ENCODE assay signal across 8 cellular contexts in the genomic region with DNA sequence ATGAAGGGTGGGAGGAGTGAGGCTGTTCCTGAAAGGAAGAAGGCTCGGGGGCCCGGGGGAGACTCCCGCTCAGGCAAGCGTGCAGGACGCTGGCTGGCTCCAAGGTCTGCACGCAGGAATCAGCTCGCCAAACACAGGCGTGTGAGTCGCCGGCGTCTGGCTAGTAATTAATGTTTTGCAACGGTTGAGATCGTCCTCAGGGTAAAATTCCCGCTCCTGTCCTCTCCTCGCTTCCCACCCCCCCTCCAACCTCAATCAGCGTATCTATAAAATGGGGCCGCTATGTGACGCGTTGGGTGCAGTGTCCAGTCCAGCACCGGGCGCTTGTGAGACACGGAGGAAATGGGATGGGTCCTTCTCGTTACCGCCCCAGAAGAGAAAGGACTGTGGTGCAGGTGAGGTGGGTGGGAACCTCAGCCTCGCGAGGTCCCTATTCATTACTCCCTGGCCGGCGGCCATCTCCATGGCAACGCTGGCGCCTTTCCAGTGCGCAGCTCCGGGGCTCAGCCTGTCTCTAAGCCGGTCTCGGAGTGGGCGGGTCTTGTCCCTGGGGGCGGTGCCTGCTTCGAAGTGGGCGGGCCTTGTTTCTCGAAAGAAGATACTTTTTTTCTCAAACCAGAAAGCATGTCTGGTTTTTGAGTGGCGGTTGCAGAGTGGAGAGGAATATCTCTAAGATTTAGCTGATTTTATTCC. TPM values are rescaled to one million over a fixed set of nuclear protein-coding genes. Genes with fewer than 3 reads are reported as not detected.
DNase-seq lines count a peak whose midpoint lies in the region; ATAC-seq and TF ChIP-seq lines count a peak whose summit lies in the region.

No MANE protein-coding gene starts in this region.

- no peak for TF ChIP-seq EP300 in esophagus muscularis mucosa (IDR thresholded peaks at IDR 0.05)

- intact Hi-C loops in CD8-positive, alpha-beta T cell (cut with DNase I, micrococcal nuclease): loop anchor here (1.0 to 2.0 kb wide), 3 partner anchors 12 to 37 kb away; partner anchors contain the start of genes FIZ1 (in 2 of the 2), ZNF784 (in 2 of the 2) and ZNF865 (in 1 of the 2)
- intact Hi-C loops in esophagus muscularis mucosa (cut with DNase I): no loop called here

- CTCF ChIA-PET in CD8-positive, alpha-beta T cell (lab: Charles Lee): interaction anchor here (0.9 to 2.1 kb wide), 5 partner anchors 17 to 83 kb away, joined by 3 to 8 read pairs (median 3); no protein-coding TSS in a partner anchor

- H3K27me3 ChIP-seq in CD8-positive, alpha-beta T cell (ENCODE audit: insufficient read depth, low read length): no peaks in the 10 kb centered on the region
- peaks cover 0 to 10% (median 0%) of the 10 kb centered on the region in 4 donors for H3K27me3 ChIP-seq in esophagus muscularis mucosa

- peaks cover 25% of the 10 kb centered on the region for H3K4me1 ChIP-seq in CD8-positive, alpha-beta T cell (ENCODE audit: insufficient read depth, low read length)
- peaks cover 17 to 32% (median 30%) of the 10 kb centered on the region in 4 donors for H3K4me1 ChIP-seq in esophagus muscularis mucosa

- peaks cover 5% of the 10 kb centered on the region for H3K36me3 Mint-ChIP-seq in CD8-positive, alpha-beta T cell
- H3K36me3 Mint-ChIP-seq in activated T-cell treated with anti-CD3 and anti-CD28 coated beads, Interleukin-2, amount 50 U/mL, for 72 hours (ENCODE audit: insufficient read depth in 2 of 2): no peaks in the 10 kb centered on the region

- peak; percentile 86 to 95 (median 92) for DNase-seq in CD8-positive, alpha-beta T cell
- DNase-seq in KBM-7 (peak; percentile 93), esophagus muscularis mucosa (ENCODE audit: extremely low spot score) (peak; percentile 96), myocyte (ENCODE audit: low read depth) (peak; percentile 78)
- peak; percentile 93 to 94 for DNase-seq in activated T-cell treated with anti-CD3 and anti-CD28 coated beads, Interleukin-2, amount 50 U/mL, for 72 hours
- DNase-seq in stimulated activated CD8-positive, alpha-beta memory T cell treated with anti-CD3 and anti-CD28 coated beads, Interleukin-7, amount 100 ng/mL, for 1 hour (ENCODE audit: low read depth in 2 of 2): peak; percentile 82 to 83

- H3K4me3 ChIP-seq in CD8-positive, alpha-beta T cell (ENCODE audit: low read depth, low read length): peak overlapping the region; percentile 55
- H3K4me3 ChIP-seq in esophagus muscularis mucosa: peak overlapping the region; percentile 26 to 57 (median 42)

- H3K9me3 ChIP-seq in CD8-positive, alpha-beta T cell (ENCODE audit: low read length): no peaks in the 10 kb centered on the region
- H3K9me3 ChIP-seq in esophagus muscularis mucosa: no peaks in the 10 kb centered on the region

- in situ Hi-C loops in KBM-7 (cut with MboI; ENCODE audit: low pct_unique_long_range_greater_than_20kb, low sequenced_read_pairs): no loop called here

- no peaks in the 10 kb centered on the region for H3K27me3 Mint-ChIP-seq in CD8-positive, alpha-beta T cell (ENCODE audit: low read depth)
- no peaks in the 10 kb centered on the region for H3K27me3 Mint-ChIP-seq in activated T-cell treated with anti-CD3 and anti-CD28 coated beads, Interleukin-2, amount 50 U/mL, for 72 hours (ENCODE audit: low read depth)

- TF ChIP-seq POLR2A in esophagus muscularis mucosa (IDR thresholded peaks at IDR 0.05; ENCODE audit: low read depth): no peak

- H3K27ac ChIP-seq in CD8-positive, alpha-beta T cell (ENCODE audit: low read depth, low read length): peak overlapping the region; percentile 24
- peak overlapping the region in 1 of 4 donors; percentile 20 for H3K27ac ChIP-seq in esophagus muscularis mucosa (replicated peaks in 1 of 4)

- WGBS in esophagus muscularis mucosa: 1% methylated on average over 37 of the region's 40 CpGs

- peak; percentile 96 for ATAC-seq in CD8-positive, alpha-beta T cell
- peak; percentile 78 for ATAC-seq in GM21515 (IDR thresholded peaks at IDR 0.05; ENCODE audit: unreplicated experiment)
- ATAC-seq in activated T-cell treated with anti-CD3 and anti-CD28 coated beads, Interleukin-2, amount 50 U/mL, for 72 hours (replicated peaks in 1 of 2): peak; percentile 98

- H3K4me3 Mint-ChIP-seq in CD8-positive, alpha-beta T cell: peak overlapping the region; percentile 88
- H3K4me3 Mint-ChIP-seq in activated T-cell treated with anti-CD3 and anti-CD28 coated beads, Interleukin-2, amount 50 U/mL, for 72 hours: peak overlapping the region; percentile 70 to 87

- no peaks in the 10 kb centered on the region for H3K36me3 ChIP-seq in CD8-positive, alpha-beta T cell (ENCODE audit: insufficient read depth, low read length)
- H3K36me3 ChIP-seq in esophagus muscularis mucosa: peaks cover 0 to 8% (median 7%) of the 10 kb centered on the region in 4 donors

- no peak for TF ChIP-seq CTCF in CD8-positive, alpha-beta T cell (IDR thresholded peaks at IDR 0.05)
- no peak for TF ChIP-seq CTCF in esophagus muscularis mucosa (IDR thresholded peaks at IDR 0.05)

- no peaks in the 10 kb centered on the region for H3K9me3 Mint-ChIP-seq in CD8-positive, alpha-beta T cell
- no peaks in the 10 kb centered on the region for H3K9me3 Mint-ChIP-seq in activated T-cell treated with anti-CD3 and anti-CD28 coated beads, Interleukin-2, amount 50 U/mL, for 72 hours

- H3K4me1 Mint-ChIP-seq in CD8-positive, alpha-beta T cell (ENCODE audit: low read depth): peaks cover 30% of the 10 kb centered on the region
- peaks cover 26% of the 10 kb centered on the region for H3K4me1 Mint-ChIP-seq in activated T-cell treated with anti-CD3 and anti-CD28 coated beads, Interleukin-2, amount 50 U/mL, for 72 hours (ENCODE audit: low read depth)

- POLR2A ChIA-PET in CD8-positive, alpha-beta T cell (lab: Charles Lee): interaction anchor here (0.7 to 3.0 kb wide), 3 partner anchors 12 to 48 kb away, joined by 3 to 16 read pairs (median 3); partner anchors contain the start of gene FIZ1

- H3K27ac Mint-ChIP-seq in CD8-positive, alpha-beta T cell: peak overlapping the region; percentile 45
- H3K27ac Mint-ChIP-seq in activated T-cell treated with anti-CD3 and anti-CD28 coated beads, Interleukin-2, amount 50 U/mL, for 72 hours: no peak overlapping the region

TF ChIP-seq in PFSK-1, 5 proteins besides CTCF, POLR2A, EP300 and RAD21 (continues in another document):
- TF ChIP-seq POLR2AphosphoS5 (IDR thresholded peaks at IDR 0.05; ENCODE audit: low read depth, low read length) (peak; percentile 74), FOXP2 (optimal IDR thresholded peaks at IDR 0.05; ENCODE audit: borderline replicate concordance, extremely low read depth, extremely low read length, insufficient read depth) (peak; percentile 30)
- TF ChIP-seq, protein P1, sequence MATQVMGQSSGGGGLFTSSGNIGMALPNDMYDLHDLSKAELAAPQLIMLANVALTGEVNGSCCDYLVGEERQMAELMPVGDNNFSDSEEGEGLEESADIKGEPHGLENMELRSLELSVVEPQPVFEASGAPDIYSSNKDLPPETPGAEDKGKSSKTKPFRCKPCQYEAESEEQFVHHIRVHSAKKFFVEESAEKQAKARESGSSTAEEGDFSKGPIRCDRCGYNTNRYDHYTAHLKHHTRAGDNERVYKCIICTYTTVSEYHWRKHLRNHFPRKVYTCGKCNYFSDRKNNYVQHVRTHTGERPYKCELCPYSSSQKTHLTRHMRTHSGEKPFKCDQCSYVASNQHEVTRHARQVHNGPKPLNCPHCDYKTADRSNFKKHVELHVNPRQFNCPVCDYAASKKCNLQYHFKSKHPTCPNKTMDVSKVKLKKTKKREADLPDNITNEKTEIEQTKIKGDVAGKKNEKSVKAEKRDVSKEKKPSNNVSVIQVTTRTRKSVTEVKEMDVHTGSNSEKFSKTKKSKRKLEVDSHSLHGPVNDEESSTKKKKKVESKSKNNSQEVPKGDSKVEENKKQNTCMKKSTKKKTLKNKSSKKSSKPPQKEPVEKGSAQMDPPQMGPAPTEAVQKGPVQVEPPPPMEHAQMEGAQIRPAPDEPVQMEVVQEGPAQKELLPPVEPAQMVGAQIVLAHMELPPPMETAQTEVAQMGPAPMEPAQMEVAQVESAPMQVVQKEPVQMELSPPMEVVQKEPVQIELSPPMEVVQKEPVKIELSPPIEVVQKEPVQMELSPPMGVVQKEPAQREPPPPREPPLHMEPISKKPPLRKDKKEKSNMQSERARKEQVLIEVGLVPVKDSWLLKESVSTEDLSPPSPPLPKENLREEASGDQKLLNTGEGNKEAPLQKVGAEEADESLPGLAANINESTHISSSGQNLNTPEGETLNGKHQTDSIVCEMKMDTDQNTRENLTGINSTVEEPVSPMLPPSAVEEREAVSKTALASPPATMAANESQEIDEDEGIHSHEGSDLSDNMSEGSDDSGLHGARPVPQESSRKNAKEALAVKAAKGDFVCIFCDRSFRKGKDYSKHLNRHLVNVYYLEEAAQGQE (IDR thresholded peaks at IDR 0.05; ENCODE audit: insufficient read depth in 1 of 2, low read depth in 2 of 2, low read length in 2 of 2): no peak

RNA-seq across cellular contexts. Expression of gene ZNF579, which starts 6.5 kb away (rescaled TPM):
- 1 to 10 TPM; 5.7 to 6.1 TPM for total RNA-seq in CD8-positive, alpha-beta T cell
- polyA plus RNA-seq in PFSK-1 (2012; ENCODE audit: insufficient read length, low read depth): 81.3 TPM
- 1 to 10 TPM; 9.3 to 9.4 TPM for total RNA-seq in activated T-cell treated with anti-CD3 and anti-CD28 coated beads, Interleukin-2, amount 50 U/mL, for 72 hours
- total RNA-seq in esophagus muscularis mucosa: 10 to 100 TPM in 1 of 4 donors, 1 to 10 TPM in 3; 4.2 to 11.1 (median 8.1) TPM
- total RNA-seq in myocyte: 13.1 and 13.3 TPM in 2 replicates
- 13.4 TPM for polyA plus RNA-seq in myocyte (2012)

RNA-seq across cellular contexts. Expression of gene FIZ1, which starts 12.2 kb away (rescaled TPM):
- 1 to 10 TPM; 6.7 to 8.4 TPM for total RNA-seq in CD8-positive, alpha-beta T cell
- polyA plus RNA-seq in PFSK-1 (2012; ENCODE audit: insufficient read length, low read depth): 18.3 TPM
- total RNA-seq in activated T-cell treated with anti-CD3 and anti-CD28 coated beads, Interleukin-2, amount 50 U/mL, for 72 hours: 10 to 100 TPM; 16.2 to 17.3 TPM
- 10 to 100 TPM in 2 of 4 donors, 1 to 10 TPM in 2; 8.3 to 17.3 (median 11.4) TPM for total RNA-seq in esophagus muscularis mucosa
- total RNA-seq in myocyte: 5.3 and 9.1 TPM in 2 replicates
- 10.8 TPM for polyA plus RNA-seq in myocyte (2012)

RNA-seq across cellular contexts. Expression of gene ZNF524, which starts 13.0 kb away (rescaled TPM):
- 1 to 10 TPM; 6.2 to 6.6 TPM for total RNA-seq in CD8-positive, alpha-beta T cell
- polyA plus RNA-seq in PFSK-1 (2012; ENCODE audit: insufficient read length, low read depth): 27.2 TPM
- 10 to 100 TPM; 26.2 to 32.3 TPM for total RNA-seq in activated T-cell treated with anti-CD3 and anti-CD28 coated beads, Interleukin-2, amount 50 U/mL, for 72 hours
- total RNA-seq in esophagus muscularis mucosa: 10 to 100 TPM; 20.5 to 36.2 (median 27.9) TPM
- total RNA-seq in myocyte: 21.9 and 29.8 TPM in 2 replicates
- 13.9 TPM for polyA plus RNA-seq in myocyte (2012)

RNA-seq across cellular contexts. Expression of gene ZNF865, which starts 18.3 kb away (rescaled TPM):
- 10 to 100 TPM; 11.0 to 12.6 TPM for total RNA-seq in CD8-positive, alpha-beta T cell
- 18.1 TPM for polyA plus RNA-seq in PFSK-1 (2012; ENCODE audit: insufficient read length, low read depth)
- 10 to 100 TPM; 12.9 to 13.2 TPM for total RNA-seq in activated T-cell treated with anti-CD3 and anti-CD28 coated beads, Interleukin-2, amount 50 U/mL, for 72 hours
- 10 to 100 TPM in 2 of 4 donors, 1 to 10 TPM in 2; 7.5 to 15.4 (median 10.2) TPM for total RNA-seq in esophagus muscularis mucosa
- total RNA-seq in myocyte: 2.9 and 3.5 TPM in 2 replicates
- 10.2 TPM for polyA plus RNA-seq in myocyte (2012)

RNA-seq across cellular contexts. Expression of gene ZNF784, which starts 37.2 kb away (rescaled TPM):
- total RNA-seq in CD8-positive, alpha-beta T cell: 10 to 100 TPM; 11.7 to 12.2 TPM
- 17.3 TPM for polyA plus RNA-seq in PFSK-1 (2012; ENCODE audit: insufficient read length, low read depth)
- total RNA-seq in activated T-cell treated with anti-CD3 and anti-CD28 coated beads, Interleukin-2, amount 50 U/mL, for 72 hours: 1 to 10 TPM; 4.3 to 6.9 TPM
- total RNA-seq in esophagus muscularis mucosa (1 to 10 TPM; 2.5 to 6.3 (median 4.0) TPM), myocyte (8.7 and 9.3 TPM in 2 replicates)
- polyA plus RNA-seq in myocyte (2012): 7.5 TPM
